ENCODE assay signal across 34 cellular contexts in the genomic region with DNA sequence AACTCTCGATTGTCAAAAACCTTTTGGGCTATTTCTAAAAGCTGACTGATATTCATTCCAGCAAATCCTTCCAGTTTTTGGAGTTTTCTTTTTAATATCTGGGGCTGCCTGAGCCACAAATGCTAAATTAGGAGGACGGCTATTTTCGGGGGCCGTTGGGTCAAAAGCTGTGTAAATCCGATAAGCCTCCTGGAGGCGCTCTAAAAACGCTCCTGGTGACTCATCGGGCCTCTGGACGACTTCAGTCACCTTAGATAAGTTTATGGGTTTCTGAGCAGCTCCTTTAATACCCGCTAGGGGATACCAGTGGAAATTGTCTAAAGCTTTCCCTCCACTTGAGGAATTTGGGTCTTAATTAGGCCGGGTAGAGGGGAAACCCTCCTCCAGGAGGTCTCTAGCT.
"Had no signal": no experiment of that assay in that cellular context is flagged by ENCODE, and none has a peak within 500 bp of the region (broad histone marks: within the 10 kb centered on the region; RNA-seq: fewer than 3 reads in every experiment).

No MANE protein-coding gene starts in this region.

- ATAC-seq: activated CD4-positive, CD25-positive, alpha-beta regulatory T cell treated with anti-CD3 and anti-CD28 coated beads, Interleukin-2, amount 50 U/mL, for 24 hours; activated CD8-positive, alpha-beta T cell treated with anti-CD3 and anti-CD28 coated beads for 36 hours; activated naive CD8-positive, alpha-beta T cell treated with anti-CD3 and anti-CD28 coated beads, Interleukin-2, amount 50 U/mL, for 24 hours; activated T-cell treated with anti-CD3 and anti-CD28 coated beads, Interleukin-2, amount 50 U/mL, for 4 hours; body of pancreas; effector memory CD8-positive, alpha-beta T cell; foreskin keratinocyte; gastrocnemius medialis; heart left ventricle had no signal

- H3K27me3 Mint-ChIP-seq: activated B cell treated with CpG ODN at 0.5 μM for 24 hours; activated CD8-positive, alpha-beta T cell treated with anti-CD3 and anti-CD28 coated beads for 36 hours; activated naive CD8-positive, alpha-beta T cell treated with anti-CD3 and anti-CD28 coated beads for 36 hours; activated naive CD8-positive, alpha-beta T cell treated with anti-CD3 and anti-CD28 coated beads, Interleukin-2, amount 50 U/mL, for 24 hours; effector memory CD8-positive, alpha-beta T cell had no signal

- H3K36me3 ChIP-seq: adrenal gland, gastrocnemius medialis, heart left ventricle, WERI-Rb-1 had no signal

- DNase-seq: activated B cell treated with CpG ODN at 0.5 μM for 24 hours; activated CD4-positive, alpha-beta T cell treated with anti-CD3 and anti-CD28 coated beads for 48 hours; activated CD4-positive, alpha-beta T cell treated with anti-CD3 and anti-CD28 coated beads, Interleukin-2, amount 50 U/mL, for 1 hour; activated CD4-positive, alpha-beta T cell treated with anti-CD3 and anti-CD28 coated beads, Interleukin-2, amount 50 U/mL, for 48 hours; activated CD8-positive, alpha-beta memory T cell treated with anti-CD3 and anti-CD28 coated beads for 24 hours; activated CD8-positive, alpha-beta T cell treated with anti-CD3 and anti-CD28 coated beads for 36 hours; activated effector memory CD4-positive, alpha-beta T cell treated with anti-CD3 and anti-CD28 coated beads, Interleukin-2, amount 50 U/mL, for 16 hours; activated naive CD4-positive, alpha-beta T cell treated with anti-CD3 and anti-CD28 coated beads for 36 hours; activated naive CD8-positive, alpha-beta T cell treated with anti-CD3 and anti-CD28 coated beads for 36 hours; activated naive CD8-positive, alpha-beta T cell treated with anti-CD3 and anti-CD28 coated beads, Interleukin-2, amount 50 U/mL, for 24 hours; activated T-cell treated with anti-CD3 and anti-CD28 coated beads, Interleukin-2, amount 50 U/mL, for 4 hours; adrenal gland; amygdala; aorta; body of pancreas; caudate nucleus; cortex of kidney; dermis blood vessel endothelial cell; effector CD4-positive, alpha-beta T cell; effector memory CD8-positive, alpha-beta T cell; foreskin keratinocyte; gastrocnemius medialis; glutamatergic neuron; heart left ventricle; hypothalamus; T-helper 2 cell; WERI-Rb-1 had no signal

- H3K4me3 Mint-ChIP-seq: activated B cell treated with CpG ODN at 0.5 μM for 24 hours; activated CD8-positive, alpha-beta T cell treated with anti-CD3 and anti-CD28 coated beads for 36 hours; activated naive CD4-positive, alpha-beta T cell treated with anti-CD3 and anti-CD28 coated beads for 36 hours; activated naive CD4-positive, alpha-beta T cell treated with anti-CD3 and anti-CD28 coated beads, Interleukin-2, amount 50 U/mL, for 24 hours; activated naive CD8-positive, alpha-beta T cell treated with anti-CD3 and anti-CD28 coated beads for 36 hours; activated naive CD8-positive, alpha-beta T cell treated with anti-CD3 and anti-CD28 coated beads, Interleukin-2, amount 50 U/mL, for 24 hours; activated T-cell treated with anti-CD3 and anti-CD28 coated beads, Interleukin-2, amount 50 U/mL, for 4 hours; effector memory CD8-positive, alpha-beta T cell had no signal

- H3K27me3 ChIP-seq: adrenal gland, body of pancreas, foreskin keratinocyte, gastrocnemius medialis, heart left ventricle had no signal

- H3K36me3 Mint-ChIP-seq: activated naive CD4-positive, alpha-beta T cell treated with anti-CD3 and anti-CD28 coated beads, Interleukin-2, amount 50 U/mL, for 24 hours; activated naive CD8-positive, alpha-beta T cell treated with anti-CD3 and anti-CD28 coated beads for 36 hours had no signal

- H3K4me1 ChIP-seq: adrenal gland, body of pancreas, foreskin keratinocyte, gastrocnemius medialis, heart left ventricle had no signal

- H3K4me1 Mint-ChIP-seq: activated B cell treated with CpG ODN at 0.5 μM for 24 hours; activated naive CD4-positive, alpha-beta T cell treated with anti-CD3 and anti-CD28 coated beads, Interleukin-2, amount 50 U/mL, for 24 hours; activated naive CD8-positive, alpha-beta T cell treated with anti-CD3 and anti-CD28 coated beads for 36 hours; activated naive CD8-positive, alpha-beta T cell treated with anti-CD3 and anti-CD28 coated beads, Interleukin-2, amount 50 U/mL, for 24 hours had no signal

- H3K9me3 ChIP-seq: adrenal gland, body of pancreas, gastrocnemius medialis had no signal

- H3K27ac Mint-ChIP-seq: activated B cell treated with CpG ODN at 0.5 μM for 24 hours; activated CD8-positive, alpha-beta T cell treated with anti-CD3 and anti-CD28 coated beads for 36 hours; activated naive CD4-positive, alpha-beta T cell treated with anti-CD3 and anti-CD28 coated beads for 36 hours; activated naive CD4-positive, alpha-beta T cell treated with anti-CD3 and anti-CD28 coated beads, Interleukin-2, amount 50 U/mL, for 24 hours; activated naive CD8-positive, alpha-beta T cell treated with anti-CD3 and anti-CD28 coated beads for 36 hours; activated naive CD8-positive, alpha-beta T cell treated with anti-CD3 and anti-CD28 coated beads, Interleukin-2, amount 50 U/mL, for 24 hours; activated T-helper 2 cell treated with anti-CD3 and anti-CD28 coated beads, Interferon-gamma antibody, Interleukin-2, Interleukin-4, amounts not matched to agents 10 μg/mL and 5 μg/mL and 100 μg/mL, durations not matched to agents 14 hours and 24 hours and 36 hours; effector memory CD8-positive, alpha-beta T cell had no signal

- FAIRE-seq: colon, endometrium, endothelial cell of umbilical vein had no signal

- H3K4me3 ChIP-seq: adrenal gland, body of pancreas, gastrocnemius medialis, heart left ventricle had no signal

- H3K27ac ChIP-seq: adrenal gland, body of pancreas, epithelial cell of prostate, foreskin keratinocyte, gastrocnemius medialis, heart left ventricle, WERI-Rb-1 had no signal
